In genomic region chr10:133325392-133325760, GRCh38 we compare ENCODE assay signal across 10 cellular contexts. TPM values are rescaled to one million over a fixed set of nuclear protein-coding genes. Genes with fewer than 3 reads are reported as not detected.
DNase-seq lines count a peak whose midpoint lies in the region; ATAC-seq, FAIRE-seq and TF ChIP-seq lines count a peak whose summit lies in the region.
"Had no signal": no experiment of that assay in that cellular context is flagged by ENCODE, and none has a peak within 500 bp of the region (broad histone marks: within the 10 kb centered on the region; RNA-seq: fewer than 3 reads in every experiment).

No MANE protein-coding gene starts in this region.

- H3K36me3 ChIP-seq in PC-3 (ENCODE audit: low read depth, low read length) (no peaks in the 10 kb centered on the region), pancreas (no peaks in the 10 kb centered on the region)

- H3K4me2 ChIP-seq in PC-3 (ENCODE audit: low read length) = peak overlapping the region; percentile 16; the same call in 1 of the 2 replicates

- TF ChIP-seq CTCF in PC-3 (conservative IDR thresholded peaks at IDR 0.05; ENCODE audit: low read depth, low read length) (no peak), epithelial cell of esophagus (IDR thresholded peaks at IDR 0.05; ENCODE audit: insufficient read depth, low read depth, low read length, missing control alignments) (no peak), pancreas (IDR thresholded peaks at IDR 0.05) (no peak)

- H4K20me1 ChIP-seq in PC-3 (ENCODE audit: low read length) = no peaks in the 10 kb centered on the region

- H2AFZ ChIP-seq in PC-3 (ENCODE audit: low read length) = no peak overlapping the region

- no TSS peak for BruUV-seq in PC-3 (replicated peaks; lab: Mats Ljungman, UMichigan)

- POLR2A ChIA-PET in PC-3 (lab: Charles Lee; ENCODE audit: unreplicated experiment) = no interaction called here

- ATAC-seq in PC-3 = no peak
- ATAC-seq in pancreas = peak; percentile 20 to 36 (median 29)
- ATAC-seq in HG02623 (IDR thresholded peaks at IDR 0.05; ENCODE audit: unreplicated experiment) = no peak

- DNase-seq in COLO668 (lab: John Stamatoyannopoulos, UW; ENCODE audit: unreplicated experiment) = peak; percentile 40
- DNase-seq in PC-3 = no peak
- DNase-seq in epithelial cell of esophagus (ENCODE audit: low read depth) = no peak
- DNase-seq in pancreas = peak in 3 of 6 donors; percentile 54 to 81 (median 65)
- no peak for DNase-seq in nucleus accumbens (lab: John Stamatoyannopoulos, UW)
- no peak for DNase-seq in H54 (ENCODE audit: insufficient read length, low spot score)
- DNase-seq in GOT3 (lab: John Stamatoyannopoulos, UW) = no peak
- DNase-seq: NCI-H1694 treated with DMSO at 0.1 percent for 48 hours had no signal

- H3K27me3 ChIP-seq in PC-3 (ENCODE audit: low read length) = peaks cover 11% of the 10 kb centered on the region; the same call in 1 of the 2 replicates
- H3K27me3 ChIP-seq in pancreas = peaks cover 0 to 24% (median 15%) of the 10 kb centered on the region in 4 donors

- CTCF ChIA-PET in PC-3 (lab: Charles Lee) = no interaction called here

- intact Hi-C loops in PC-3 (cut with micrococcal nuclease) (loop anchor here (10.0 kb wide), 1 partner anchor 179 kb away; no protein-coding TSS in a partner anchor), pancreas (cut with DNase I) (no loop called here)

- no peaks in the 10 kb centered on the region for H3K9me2 ChIP-seq in PC-3 (replicated peaks; ENCODE audit: low read length)

- H3F3A ChIP-seq in PC-3 (ENCODE audit: low read length, unreplicated experiment) = peaks cover 4% of the 10 kb centered on the region

- no peak for TF ChIP-seq POLR2A in H54 (IDR thresholded peaks at IDR 0.05; ENCODE audit: low read depth, low read length)

- no peak overlapping the region for H3K4me3 ChIP-seq in PC-3 (ENCODE audit: low read length)
- peak overlapping the region; percentile 24 for H3K4me3 ChIP-seq in epithelial cell of esophagus (ENCODE audit: low read length)
- H3K4me3 ChIP-seq in pancreas = peak overlapping the region in 3 of 4 donors; percentile 5 to 44 (median 43)

- H3K9ac ChIP-seq in PC-3 (ENCODE audit: low read length) = no peak overlapping the region

- H3K4me1 ChIP-seq in PC-3 (ENCODE audit: insufficient read depth, low read length) (peaks cover 15% of the 10 kb centered on the region), pancreas (peaks cover 0 to 8% (median 7%) of the 10 kb centered on the region in 3 donors)

- no peaks in the 10 kb centered on the region for H3K9me3 ChIP-seq in PC-3 (ENCODE audit: low read length)
- H3K9me3 ChIP-seq in pancreas = no peaks in the 10 kb centered on the region

- FAIRE-seq in pancreas (lab: Jason Lieb, UNC) (no peak), H54 (lab: Jason Lieb, UNC) (no peak)

- 0 to 1% methylated on average over 18 to 39 of the region's 39 CpGs for WGBS in pancreas, 2 donors

- H3K27ac ChIP-seq in PC-3 (ENCODE audit: low read length) (no peak overlapping the region), pancreas (no peak overlapping the region)

- no peaks in the 10 kb centered on the region for H3K79me2 ChIP-seq in PC-3 (ENCODE audit: low read length)

RNA-seq across cellular contexts. Expression of gene CALY, which starts 11.3 kb away (rescaled TPM):
- total RNA-seq in PC-3 (2014; rRNA removed) = not detected in 2 replicates
- 1 to 10 TPM in 4 of 6 donors, under 1 TPM in 2; 0.75 to 7.0 (median 2.3) TPM for total RNA-seq in pancreas
- 10 to 100 TPM in 1 of 2 donors, 1 to 10 TPM in 1; 3.7 to 17.8 TPM for polyA plus RNA-seq in pancreas
- total RNA-seq: myocyte had no signal

RNA-seq across cellular contexts. Expression of gene ZNF511, which starts 16.7 kb away (rescaled TPM):
- 78.4 and 84.3 TPM in 2 replicates for total RNA-seq in PC-3 (2014; rRNA removed)
- 10 to 100 TPM; 13.3 to 18.7 (median 16.3) TPM for total RNA-seq in pancreas
- polyA plus RNA-seq in pancreas = 10 to 100 TPM; 28.1 to 40.3 TPM

RNA-seq across cellular contexts. Expression of gene TUBGCP2, which starts 16.7 kb away (rescaled TPM):
- total RNA-seq in PC-3 (2014; rRNA removed) (72.9 and 84.4 TPM in 2 replicates), pancreas (10 to 100 TPM; 23.5 to 33.3 (median 28.9) TPM)
- 100 to 1,000 TPM in 1 of 2 donors, 10 to 100 TPM in 1; 97.5 to 161 TPM for polyA plus RNA-seq in pancreas

RNA-seq across cellular contexts. Expression of gene PRAP1, which starts 21.8 kb away (rescaled TPM):
- total RNA-seq in PC-3 (2014; rRNA removed) (not detected in 2 replicates), pancreas (not detected)
- not detected for polyA plus RNA-seq in pancreas
- total RNA-seq: myocyte had no signal

RNA-seq across cellular contexts. Expression of gene FUOM, which starts 32.4 kb away (rescaled TPM):
- total RNA-seq in PC-3 (2014; rRNA removed) (33.3 and 40.0 TPM in 2 replicates), pancreas (10 to 100 TPM in 2 of 6 donors, 1 to 10 TPM in 4; 6.3 to 19.2 (median 6.7) TPM)
- polyA plus RNA-seq in pancreas = 10 to 100 TPM; 18.0 to 18.6 TPM

Comparison
In these comparisons a context has a peak if more than half of its experiments do, and no peak if none do; other contexts are left out.
1. ATAC-seq: peak in pancreas (4 of 4); none in PC-3 (single experiment) and HG02623 (single experiment).